In the genomic region with DNA sequence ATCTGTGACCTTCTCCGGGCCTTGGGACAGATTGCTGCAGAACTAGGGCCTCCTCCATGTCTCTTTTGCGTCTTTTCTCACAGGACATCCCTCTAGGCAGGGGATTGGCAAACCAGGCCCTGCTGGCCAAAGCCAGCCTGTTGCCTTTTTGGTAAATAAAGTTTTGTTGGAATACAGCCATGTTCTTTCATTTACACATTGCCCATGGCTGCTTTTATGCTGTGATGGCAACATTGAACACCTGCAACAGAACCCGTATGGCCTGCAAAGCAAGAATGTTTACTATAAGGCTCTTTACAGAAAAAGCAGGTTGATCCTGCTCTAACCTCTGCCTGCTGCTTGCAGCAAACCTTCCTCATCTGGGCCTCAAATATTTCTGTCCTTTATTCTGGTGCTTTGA, we compare ENCODE assay signal across 17 cellular contexts. TPM values are rescaled to one million over a fixed set of nuclear protein-coding genes. Genes with fewer than 3 reads are reported as not detected.
"Had no signal": no experiment of that assay in that cellular context is flagged by ENCODE, and none has a peak within 500 bp of the region (broad histone marks: within the 10 kb centered on the region; RNA-seq: fewer than 3 reads in every experiment).

No MANE protein-coding gene starts in this region.

- H3K4me3 ChIP-seq: smooth muscle cell, thoracic aorta had no signal

- H3K36me3 Mint-ChIP-seq: natural killer cell treated with Interleukin-12 subunit alpha and Interleukin-12 subunit beta and Interleukin-15 and Interleukin-18, amount 100 ng/mL, for 72 hours had no signal

- DNase-seq: activated CD4-positive, alpha-beta T cell treated with anti-CD3 and anti-CD28 coated beads for 1 hour; activated CD4-positive, alpha-beta T cell treated with anti-CD3 and anti-CD28 coated beads, Interleukin-2, amount 50 U/mL, for 48 hours; activated naive CD4-positive, alpha-beta T cell treated with Interleukin-2 at 50 U/mL for 16 hours; activated naive CD8-positive, alpha-beta T cell treated with anti-CD3 and anti-CD28 coated beads, Interleukin-2, amount 50 U/mL, for 24 hours; dermis blood vessel endothelial cell; endodermal cell; erythroblast; left ventricle myocardium superior; mesenchymal stem cell; right cardiac atrium; T-helper 1 cell; T1000 had no signal

- H3K36me3 ChIP-seq: thoracic aorta had no signal

- H3K27ac Mint-ChIP-seq: activated naive CD8-positive, alpha-beta T cell treated with anti-CD3 and anti-CD28 coated beads, Interleukin-2, amount 50 U/mL, for 24 hours; activated T-helper 17 cell treated with anti-CD3 and anti-CD28 coated beads, Interleukin-2, amount 50 U/mL, for 72 hours; endodermal cell; natural killer cell treated with Interleukin-12 subunit alpha and Interleukin-12 subunit beta and Interleukin-15 and Interleukin-18, amount 100 ng/mL, for 72 hours had no signal

- H3K4me3 Mint-ChIP-seq: activated naive CD8-positive, alpha-beta T cell treated with anti-CD3 and anti-CD28 coated beads, Interleukin-2, amount 50 U/mL, for 24 hours; activated T-helper 17 cell treated with anti-CD3 and anti-CD28 coated beads, Interleukin-2, amount 50 U/mL, for 72 hours; endodermal cell; natural killer cell treated with Interleukin-12 subunit alpha and Interleukin-12 subunit beta and Interleukin-15 and Interleukin-18, amount 100 ng/mL, for 72 hours had no signal

- H3K4me1 Mint-ChIP-seq: activated naive CD8-positive, alpha-beta T cell treated with anti-CD3 and anti-CD28 coated beads, Interleukin-2, amount 50 U/mL, for 24 hours; activated T-helper 17 cell treated with anti-CD3 and anti-CD28 coated beads, Interleukin-2, amount 50 U/mL, for 72 hours had no signal

- H3K9me3 Mint-ChIP-seq: activated naive CD8-positive, alpha-beta T cell treated with anti-CD3 and anti-CD28 coated beads, Interleukin-2, amount 50 U/mL, for 24 hours; activated T-helper 17 cell treated with anti-CD3 and anti-CD28 coated beads, Interleukin-2, amount 50 U/mL, for 72 hours; endodermal cell; natural killer cell treated with Interleukin-12 subunit alpha and Interleukin-12 subunit beta and Interleukin-15 and Interleukin-18, amount 100 ng/mL, for 72 hours had no signal

- H3K27ac ChIP-seq: thoracic aorta had no signal

RNA-seq across cellular contexts. Expression of gene B3GAT1, which starts 56.8 kb away (rescaled TPM):
- polyA plus RNA-seq: aorta, smooth muscle cell had no signal
